ENCODE assay signal across 1 cellular context in genomic region chr4:10524196-10524833, GRCh38.
TF ChIP-seq lines count a peak whose summit lies in the region.

No MANE protein-coding gene starts in this region.

TF ChIP-seq in HepG2, 621 proteins besides CTCF, POLR2A, EP300 and RAD21 (continued from another document):
- no peak for TF ChIP-seq ZNF281 (CRISPR knock-in tag; IDR thresholded peaks at IDR 0.05; ENCODE audit: borderline replicate concordance)
- no peak for TF ChIP-seq PAWR (CRISPR knock-in tag; IDR thresholded peaks at IDR 0.05; ENCODE audit: borderline replicate concordance)
- TF ChIP-seq LRRFIP1 (CRISPR knock-in tag; conservative IDR thresholded peaks at IDR 0.05): no peak
- no peak for TF ChIP-seq PLRG1 (conservative IDR thresholded peaks at IDR 0.05)
- TF ChIP-seq SMAD1 (CRISPR knock-in tag; IDR thresholded peaks at IDR 0.05; ENCODE audit: borderline replicate concordance, low read depth): no peak
- no peak for TF ChIP-seq RBAK (CRISPR knock-in tag; IDR thresholded peaks at IDR 0.05)
- no peak for TF ChIP-seq MLXIP (CRISPR knock-in tag; IDR thresholded peaks at IDR 0.05; ENCODE audit: borderline replicate concordance)
- TF ChIP-seq SRSF1 (optimal IDR thresholded peaks at IDR 0.05; ENCODE audit: low read depth, low read length): no peak
- TF ChIP-seq ZNF7 (CRISPR knock-in tag; IDR thresholded peaks at IDR 0.05): no peak
- TF ChIP-seq ZNF775 (CRISPR knock-in tag; IDR thresholded peaks at IDR 0.05; ENCODE audit: borderline replicate concordance): no peak
- no peak for TF ChIP-seq ZNF704 (CRISPR knock-in tag; IDR thresholded peaks at IDR 0.05; ENCODE audit: borderline replicate concordance)
